In the genomic region with DNA sequence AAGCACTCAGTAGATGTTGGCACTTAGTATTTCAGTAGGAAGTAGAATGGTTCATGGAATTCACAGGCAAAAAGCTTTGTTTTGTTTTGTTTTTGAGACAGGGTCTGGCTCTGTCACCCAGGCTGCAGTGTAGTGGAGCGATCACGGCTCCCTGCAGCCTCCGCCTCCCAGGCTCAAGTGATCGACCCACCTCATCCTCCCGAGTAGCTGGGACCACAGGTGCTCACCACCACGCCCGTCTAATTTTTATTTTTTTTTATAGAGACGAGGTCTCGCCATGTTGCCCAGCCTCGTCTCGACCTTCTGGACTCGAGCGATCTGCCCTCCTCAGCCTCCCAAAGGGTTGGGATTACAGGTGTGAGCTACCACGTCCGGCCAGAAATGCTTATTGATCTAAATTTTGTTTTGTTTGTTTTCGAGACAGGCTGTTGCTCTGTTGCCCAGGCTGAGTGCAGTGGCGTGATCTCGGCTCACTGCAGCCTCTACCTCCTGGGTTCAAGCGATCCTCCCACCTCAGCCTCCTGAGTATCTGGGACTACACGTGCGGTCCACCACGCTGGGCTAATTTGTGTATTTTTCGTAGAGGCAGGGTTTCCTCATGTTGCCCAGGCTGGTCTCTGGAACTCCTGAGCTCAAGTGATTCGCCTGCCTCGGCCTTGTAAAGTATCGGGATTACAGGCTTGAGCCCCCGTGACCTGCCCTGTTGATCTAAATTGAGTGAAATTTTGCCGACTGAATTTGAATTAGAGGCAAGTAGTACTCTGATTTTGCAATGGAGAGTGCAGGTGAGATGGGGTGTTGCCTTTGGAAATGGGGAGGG, we compare ENCODE assay signal across 1 cellular context.
TF ChIP-seq lines count a peak whose summit lies in the region.

No MANE protein-coding gene starts in this region.

TF ChIP-seq in HEK293, 187 proteins besides CTCF, POLR2A, EP300 and RAD21 (continued from another document):
- TF ChIP-seq, protein P1, sequence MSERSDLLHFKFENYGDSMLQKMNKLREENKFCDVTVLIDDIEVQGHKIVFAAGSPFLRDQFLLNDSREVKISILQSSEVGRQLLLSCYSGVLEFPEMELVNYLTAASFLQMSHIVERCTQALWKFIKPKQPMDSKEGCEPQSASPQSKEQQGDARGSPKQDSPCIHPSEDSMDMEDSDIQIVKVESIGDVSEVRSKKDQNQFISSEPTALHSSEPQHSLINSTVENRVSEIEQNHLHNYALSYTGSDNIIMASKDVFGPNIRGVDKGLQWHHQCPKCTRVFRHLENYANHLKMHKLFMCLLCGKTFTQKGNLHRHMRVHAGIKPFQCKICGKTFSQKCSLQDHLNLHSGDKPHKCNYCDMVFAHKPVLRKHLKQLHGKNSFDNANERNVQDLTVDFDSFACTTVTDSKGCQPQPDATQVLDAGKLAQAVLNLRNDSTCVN (tag by site-specific recombination; optimal IDR thresholded peaks at IDR 0.05) = peak; percentile 8
- TF ChIP-seq SCRT2 (tag by site-specific recombination; IDR thresholded peaks at IDR 0.05) (peak; percentile 67), ZNF404 (tag by site-specific recombination; IDR thresholded peaks at IDR 0.05) (no peak), ZNF184 (tag by site-specific recombination; IDR thresholded peaks at IDR 0.05) (no peak), SCRT1 (tag by site-specific recombination; IDR thresholded peaks at IDR 0.05; ENCODE audit: borderline replicate concordance) (no peak), ZNF341 (tag by site-specific recombination; IDR thresholded peaks at IDR 0.05; ENCODE audit: low read depth) (no peak), PRDM1 (tag by site-specific recombination; IDR thresholded peaks at IDR 0.05) (peak; percentile 61; the same call in 1 of the 2 replicates), ZNF529 (tag by site-specific recombination; IDR thresholded peaks at IDR 0.05; ENCODE audit: insufficient replicate concordance) (no peak), ZNF174 (tag by site-specific recombination; IDR thresholded peaks at IDR 0.05) (no peak), KLF16 (tag by site-specific recombination; IDR thresholded peaks at IDR 0.05) (no peak), ZNF248 (tag by site-specific recombination; IDR thresholded peaks at IDR 0.05) (no peak)
- TF ChIP-seq, protein P2, sequence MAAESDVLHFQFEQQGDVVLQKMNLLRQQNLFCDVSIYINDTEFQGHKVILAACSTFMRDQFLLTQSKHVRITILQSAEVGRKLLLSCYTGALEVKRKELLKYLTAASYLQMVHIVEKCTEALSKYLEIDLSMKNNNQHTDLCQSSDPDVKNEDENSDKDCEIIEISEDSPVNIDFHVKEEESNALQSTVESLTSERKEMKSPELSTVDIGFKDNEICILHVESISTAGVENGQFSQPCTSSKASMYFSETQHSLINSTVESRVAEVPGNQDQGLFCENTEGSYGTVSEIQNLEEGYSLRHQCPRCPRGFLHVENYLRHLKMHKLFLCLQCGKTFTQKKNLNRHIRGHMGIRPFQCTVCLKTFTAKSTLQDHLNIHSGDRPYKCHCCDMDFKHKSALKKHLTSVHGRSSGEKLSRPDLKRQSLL (tag by site-specific recombination; IDR thresholded peaks at IDR 0.05) = peak; percentile 78
- TF ChIP-seq, protein P3, sequence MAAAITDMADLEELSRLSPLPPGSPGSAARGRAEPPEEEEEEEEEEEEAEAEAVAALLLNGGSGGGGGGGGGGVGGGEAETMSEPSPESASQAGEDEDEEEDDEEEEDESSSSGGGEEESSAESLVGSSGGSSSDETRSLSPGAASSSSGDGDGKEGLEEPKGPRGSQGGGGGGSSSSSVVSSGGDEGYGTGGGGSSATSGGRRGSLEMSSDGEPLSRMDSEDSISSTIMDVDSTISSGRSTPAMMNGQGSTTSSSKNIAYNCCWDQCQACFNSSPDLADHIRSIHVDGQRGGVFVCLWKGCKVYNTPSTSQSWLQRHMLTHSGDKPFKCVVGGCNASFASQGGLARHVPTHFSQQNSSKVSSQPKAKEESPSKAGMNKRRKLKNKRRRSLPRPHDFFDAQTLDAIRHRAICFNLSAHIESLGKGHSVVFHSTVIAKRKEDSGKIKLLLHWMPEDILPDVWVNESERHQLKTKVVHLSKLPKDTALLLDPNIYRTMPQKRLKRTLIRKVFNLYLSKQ (tag by site-specific recombination; IDR thresholded peaks at IDR 0.05; ENCODE audit: borderline replicate concordance) = no peak
TF ChIP-seq in HEK293: peak in this region for 4.
